ENCODE assay signal across 9 cellular contexts in genomic region chr1:6424619-6425593, GRCh38.
A peak's percentile ranks its signal among the peaks of the same experiment; 100 is the strongest.
DNase-seq lines count a peak whose midpoint lies in the region; ATAC-seq and TF ChIP-seq lines count a peak whose summit lies in the region.
"Had no signal": no experiment of that assay in that cellular context is flagged by ENCODE, and none has a peak within 500 bp of the region (broad histone marks: within the 10 kb centered on the region; RNA-seq: fewer than 3 reads in every experiment).

TSS of gene ESPN (plus strand) at chr1:6424776. CDS start at chr1:6424956, 180 bp downstream.

- H3K9me3 Mint-ChIP-seq in effector memory CD8-positive, alpha-beta T cell: no peaks in the 10 kb centered on the region

- peaks cover 10 to 13% of the 10 kb centered on the region in 2 donors for H3K4me1 Mint-ChIP-seq in effector memory CD8-positive, alpha-beta T cell (ENCODE audit: low read depth in 2 of 2)

- H3K27me3 ChIP-seq in DOHH2 (ENCODE audit: control insufficient read depth, low read length) (peaks cover 59% of the 10 kb centered on the region), parathyroid adenoma (ENCODE audit: control insufficient read depth, insufficient read depth, low read length) (no peaks in the 10 kb centered on the region)

- peak; percentile 33 for ATAC-seq in effector memory CD8-positive, alpha-beta T cell (replicated peaks)
- no peak for ATAC-seq in HG02938 (IDR thresholded peaks at IDR 0.05; ENCODE audit: unreplicated experiment)
- no peak for ATAC-seq in GM19397 (IDR thresholded peaks at IDR 0.05; ENCODE audit: unreplicated experiment)
- ATAC-seq in HG02840 (IDR thresholded peaks at IDR 0.05; ENCODE audit: low FRiP score, unreplicated experiment): no peak

- TF ChIP-seq CTCF in DOHH2 (IDR thresholded peaks at IDR 0.05; ENCODE audit: low read depth, low read length, poor library complexity, severe bottlenecking): no peak
- TF ChIP-seq CTCF in parathyroid adenoma (IDR thresholded peaks at IDR 0.05): no peak

- no peak within 1 kb of the TSS for H3K9ac ChIP-seq in parathyroid adenoma

- no peaks in the 10 kb centered on the region for H3K36me3 ChIP-seq in DOHH2 (ENCODE audit: control insufficient read depth, low read length)
- H3K36me3 ChIP-seq in parathyroid adenoma (ENCODE audit: control insufficient read depth, insufficient read depth, low read length): no peaks in the 10 kb centered on the region

- no peaks in the 10 kb centered on the region for H3F3A ChIP-seq in DOHH2 (ENCODE audit: control insufficient read depth, insufficient read depth)

- H3K9me3 ChIP-seq in DOHH2 (ENCODE audit: control insufficient read depth, insufficient read depth, low read length) (no peaks in the 10 kb centered on the region), parathyroid adenoma (ENCODE audit: control insufficient read depth, low read length) (no peaks in the 10 kb centered on the region)

- peaks cover 50 to 83% of the 10 kb centered on the region in 2 donors for H3K27me3 Mint-ChIP-seq in effector memory CD8-positive, alpha-beta T cell

- peaks cover 10% of the 10 kb centered on the region for H3K36me3 Mint-ChIP-seq in effector memory CD8-positive, alpha-beta T cell (ENCODE audit: insufficient read depth)

- no peak within 1 kb of the TSS for H3K4me3 ChIP-seq in DOHH2 (ENCODE audit: low read length)
- H3K4me3 ChIP-seq in parathyroid adenoma (ENCODE audit: low read depth, low read length): no peak within 1 kb of the TSS

- peak; percentile 33 to 78 for DNase-seq in NCI-H526 (lab: John Stamatoyannopoulos, UW)
- no peak for DNase-seq in effector memory CD8-positive, alpha-beta T cell
- no peak for DNase-seq in GDM1 (lab: John Stamatoyannopoulos, UW)
- DNase-seq: hippocampal formation had no signal

- H3K79me2 ChIP-seq in DOHH2 (ENCODE audit: control insufficient read depth, low read length) (no peaks in the 10 kb centered on the region), parathyroid adenoma (no peaks in the 10 kb centered on the region)

- H3K4me3 Mint-ChIP-seq in effector memory CD8-positive, alpha-beta T cell: peak within 1 kb of the TSS; percentile 70 to 82

- no peaks in the 10 kb centered on the region for H4K20me1 ChIP-seq in DOHH2 (ENCODE audit: control insufficient read depth, insufficient read depth, low read depth, low read length)

- H3K4me1 ChIP-seq in DOHH2 (ENCODE audit: control insufficient read depth, low read length) (no peaks in the 10 kb centered on the region), parathyroid adenoma (peaks cover 7% of the 10 kb centered on the region)

- no peaks in the 10 kb centered on the region for H3K9me2 ChIP-seq in DOHH2 (replicated peaks; ENCODE audit: control insufficient read depth, low read length)

- no peak within 1 kb of the TSS for H3K27ac ChIP-seq in DOHH2 (ENCODE audit: low read depth, low read length)
- no peak within 1 kb of the TSS for H3K27ac ChIP-seq in parathyroid adenoma

- peak within 1 kb of the TSS; percentile 38 for H2AFZ ChIP-seq in parathyroid adenoma

- no peak within 1 kb of the TSS for H3K27ac Mint-ChIP-seq in effector memory CD8-positive, alpha-beta T cell

- H3K4me2 ChIP-seq in DOHH2 (ENCODE audit: low read length) (peak within 1 kb of the TSS; percentile 1; the same call in 1 of the 2 replicates), parathyroid adenoma (ENCODE audit: low read length) (peak within 1 kb of the TSS; percentile 41)

Comparison
In these comparisons a context has a peak if more than half of its experiments do, and no peak if none do; other contexts are left out.
1. DNase-seq: peak in NCI-H526 (2 of 2); none in effector memory CD8-positive, alpha-beta T cell (0 of 3) and GDM1 (single experiment).